3 cellular contexts compared by ENCODE assay signal in genomic region chr6:32665621-32666140, GRCh38.
TF ChIP-seq lines count a peak whose summit lies in the region.

No MANE protein-coding gene starts in this region.

TF ChIP-seq in HCT116, 20 proteins besides CTCF, POLR2A, EP300 and RAD21:
- TF ChIP-seq YY1 (IDR thresholded peaks at IDR 0.05; ENCODE audit: extremely low read depth, insufficient replicate concordance, low read depth, low read length) = no peak
- TF ChIP-seq POLR2AphosphoS5 (IDR thresholded peaks at IDR 0.05; ENCODE audit: low read depth, low read length) = no peak
- TF ChIP-seq CBX3 (IDR thresholded peaks at IDR 0.05; ENCODE audit: low read depth) = no peak
- TF ChIP-seq FOSL1 (IDR thresholded peaks at IDR 0.05; ENCODE audit: low read depth) = no peak
- TF ChIP-seq EGR1 (IDR thresholded peaks at IDR 0.05; ENCODE audit: low read depth) = no peak
- no peak for TF ChIP-seq SP1 (IDR thresholded peaks at IDR 0.05; ENCODE audit: low read depth)
- no peak for TF ChIP-seq EZH2phosphoT487 (IDR thresholded peaks at IDR 0.05; ENCODE audit: borderline replicate concordance)
- TF ChIP-seq ELF1 (IDR thresholded peaks at IDR 0.05; ENCODE audit: borderline replicate concordance, low read depth) = no peak
- TF ChIP-seq CEBPB (IDR thresholded peaks at IDR 0.05; ENCODE audit: low read depth) = no peak
- no peak for TF ChIP-seq ZBTB33 (IDR thresholded peaks at IDR 0.05; ENCODE audit: extremely low read depth, insufficient replicate concordance, low read length)
- no peak for TF ChIP-seq EZH2 (IDR thresholded peaks at IDR 0.05)

TF ChIP-seq in GM12878, 131 proteins besides CTCF, POLR2A, EP300 and RAD21:
- no peak for TF ChIP-seq CREM (IDR thresholded peaks at IDR 0.05; ENCODE audit: low read depth)

TF ChIP-seq in GM12891, 5 proteins besides CTCF, POLR2A, EP300 and RAD21:
- TF ChIP-seq POLR2AphosphoS5 (IDR thresholded peaks at IDR 0.05; ENCODE audit: low read depth, low read length) (no peak), PAX5 (IDR thresholded peaks at IDR 0.05; ENCODE audit: insufficient read depth, low read length, severe bottlenecking) (no peak), TAF1 (IDR thresholded peaks at IDR 0.05; ENCODE audit: low read depth, low read length) (no peak), SPI1 (IDR thresholded peaks at IDR 0.05; ENCODE audit: low read depth, low read length) (no peak), POU2F2 (IDR thresholded peaks at IDR 0.05; ENCODE audit: low read depth, low read length) (no peak)
